In genomic region chr5:57340681-57341080, GRCh38 we compare ENCODE assay signal across 9 cellular contexts.
"Had no signal": no experiment of that assay in that cellular context is flagged by ENCODE, and none has a peak within 500 bp of the region (broad histone marks: within the 10 kb centered on the region; RNA-seq: fewer than 3 reads in every experiment).

No MANE protein-coding gene starts in this region.

- ATAC-seq: HCT116, HepG2 had no signal

- H3K27ac ChIP-seq: GM23248, HL-60 had no signal

- H3K4me3 ChIP-seq: GM23248, HAP-1 had no signal

- H3K36me3 ChIP-seq: HAP-1 had no signal

- DNase-seq: GM23248, GOT3, H7, HFFc6, KBM-7 had no signal

- H3K4me1 ChIP-seq: HAP-1 had no signal

- H3K9me3 ChIP-seq: HAP-1 had no signal
